Comparison of ENCODE assay signal across 17 cellular contexts in the genomic region with DNA sequence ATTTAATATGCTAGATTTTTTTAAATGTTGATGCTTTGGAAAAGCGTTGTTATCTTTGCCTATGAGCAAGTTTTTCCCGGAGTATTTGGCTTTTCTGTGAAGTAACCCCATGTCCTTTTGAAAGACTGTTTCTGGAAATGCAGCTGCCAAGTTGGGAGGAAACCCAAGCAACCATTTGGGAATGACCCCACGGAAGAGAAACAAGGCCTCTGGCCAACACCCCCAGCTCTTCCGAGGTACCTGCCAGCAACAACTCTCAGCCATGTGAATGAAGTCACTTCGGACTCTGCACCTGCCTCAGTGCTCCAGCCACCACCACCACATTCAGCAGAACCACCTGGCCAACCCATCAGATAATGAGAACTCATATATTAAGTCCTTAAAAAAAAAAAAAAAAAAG. TPM values are rescaled to one million over a fixed set of nuclear protein-coding genes. Genes with fewer than 3 reads are reported as not detected.
DNase-seq lines count a peak whose midpoint lies in the region; ATAC-seq and TF ChIP-seq lines count a peak whose summit lies in the region.
"Had no signal": no experiment of that assay in that cellular context is flagged by ENCODE, and none has a peak within 500 bp of the region (broad histone marks: within the 10 kb centered on the region; RNA-seq: fewer than 3 reads in every experiment).

No MANE protein-coding gene starts in this region.

- no peak for TF ChIP-seq CTCF in brain (conservative IDR thresholded peaks at IDR 0.05)

- no peaks in the 10 kb centered on the region for H3K36me3 Mint-ChIP-seq in brain
- no peaks in the 10 kb centered on the region for H3K36me3 Mint-ChIP-seq in activated naive CD4-positive, alpha-beta T cell treated with anti-CD3 and anti-CD28 coated beads, Interleukin-2, amount 50 U/mL, for 72 hours
- H3K36me3 Mint-ChIP-seq: CD4-positive, CD25-positive, alpha-beta regulatory T cell had no signal

- peak; percentile 81 for ATAC-seq in sciatic nerve
- no peak for ATAC-seq in activated naive CD4-positive, alpha-beta T cell treated with anti-CD3 and anti-CD28 coated beads, Interleukin-2, amount 50 U/mL, for 72 hours
- no peak for ATAC-seq in GM18858 (IDR thresholded peaks at IDR 0.05; ENCODE audit: unreplicated experiment)

- H3K4me3 Mint-ChIP-seq in brain: peak overlapping the region in 4 of 5 experiments; percentile 37 to 69 (median 48)
- H3K4me3 Mint-ChIP-seq: CD4-positive, CD25-positive, alpha-beta regulatory T cell had no signal

- H3K27me3 Mint-ChIP-seq in brain: no peaks in the 10 kb centered on the region

- intact Hi-C loops in sciatic nerve (cut with DNase I): no loop called here

- DNase-seq in NCI-H146 treated with DMSO at 0.1 percent for 48 hours (lab: John Stamatoyannopoulos, UW; ENCODE audit: unreplicated experiment) (peak; percentile 34), medulla oblongata (ENCODE audit: extremely low spot score) (peak; percentile 62), sciatic nerve (ENCODE audit: low spot score) (no peak), NCI-H1105 (lab: John Stamatoyannopoulos, UW) (no peak)
- DNase-seq in activated naive CD4-positive, alpha-beta T cell treated with anti-CD3 and anti-CD28 coated beads, Interleukin-2, amount 50 U/mL, for 72 hours (ENCODE audit: low spot score in 2 of 2): no peak
- DNase-seq: ACHN; AML-193; Caco-2; CD4-positive, CD25-positive, alpha-beta regulatory T cell; EL; GOT3; NCI-H1417; NCI-H2081 treated with DMSO at 0.1 percent for 48 hours; NCI-H510A treated with DMSO at 0.1 percent for 48 hours; SIG-M5 had no signal

- H3K9me3 Mint-ChIP-seq in brain: peaks cover 0 to 5% (median 3%) of the 10 kb centered on the region in 5 experiments
- no peaks in the 10 kb centered on the region for H3K9me3 Mint-ChIP-seq in activated naive CD4-positive, alpha-beta T cell treated with anti-CD3 and anti-CD28 coated beads, Interleukin-2, amount 50 U/mL, for 72 hours

- peak overlapping the region; percentile 70 to 96 (median 94) for H3K27ac Mint-ChIP-seq in brain
- H3K27ac Mint-ChIP-seq in activated naive CD4-positive, alpha-beta T cell treated with anti-CD3 and anti-CD28 coated beads, Interleukin-2, amount 50 U/mL, for 72 hours: no peak overlapping the region
- H3K27ac Mint-ChIP-seq: CD4-positive, CD25-positive, alpha-beta regulatory T cell had no signal

- H3K4me1 Mint-ChIP-seq in brain: peaks cover 44% of the 10 kb centered on the region
- H3K4me1 Mint-ChIP-seq: CD4-positive, CD25-positive, alpha-beta regulatory T cell had no signal

RNA-seq across cellular contexts. Expression of a gene that starts 36.2 kb away (rescaled TPM):
- polyA plus RNA-seq in brain (ENCODE audit: insufficient read depth, low read depth, low replicate concordance): 18.1 TPM
- total RNA-seq in sciatic nerve: 26.7 TPM
- total RNA-seq in activated naive CD4-positive, alpha-beta T cell treated with anti-CD3 and anti-CD28 coated beads, Interleukin-2, amount 50 U/mL, for 72 hours: 10 to 100 TPM; 16.4 to 16.6 TPM

RNA-seq across cellular contexts. Expression of a gene that starts 36.2 kb away (rescaled TPM):
- polyA plus RNA-seq in brain (ENCODE audit: insufficient read depth, low read depth, low replicate concordance): 21.2 TPM
- total RNA-seq in sciatic nerve: 34.6 TPM
- 10 to 100 TPM; 19.2 to 33.4 TPM for total RNA-seq in activated naive CD4-positive, alpha-beta T cell treated with anti-CD3 and anti-CD28 coated beads, Interleukin-2, amount 50 U/mL, for 72 hours

Comparison
In these comparisons a context has a peak if more than half of its experiments do, and no peak if none do; other contexts are left out.
1. DNase-seq: peak in NCI-H146 treated with DMSO at 0.1 percent for 48 hours (single experiment) and medulla oblongata (single experiment); none in sciatic nerve (single experiment), activated naive CD4-positive, alpha-beta T cell treated with anti-CD3 and anti-CD28 coated beads, Interleukin-2, amount 50 U/mL, for 72 hours (0 of 2) and NCI-H1105 (single experiment).
2. H3K27ac Mint-ChIP-seq: peak in brain (5 of 5); none in activated naive CD4-positive, alpha-beta T cell treated with anti-CD3 and anti-CD28 coated beads, Interleukin-2, amount 50 U/mL, for 72 hours (0 of 2).